Comparison of ENCODE assay signal across 27 cellular contexts in genomic region chr3:45482829-45483228, GRCh38.
"Had no signal": no experiment of that assay in that cellular context is flagged by ENCODE, and none has a peak within 500 bp of the region (broad histone marks: within the 10 kb centered on the region; RNA-seq: fewer than 3 reads in every experiment).

No MANE protein-coding gene starts in this region.

- H2AFZ ChIP-seq: hepatocyte had no signal

- H3K27ac ChIP-seq: colonic mucosa, coronary artery, dorsolateral prefrontal cortex, epithelial cell of prostate, esophagus muscularis mucosa, esophagus squamous epithelium, foreskin keratinocyte, gastrocnemius medialis, gastroesophageal sphincter, heart left ventricle, heart right ventricle, hepatocyte had no signal

- ATAC-seq: effector memory CD8-positive, alpha-beta T cell; esophagus mucosa; foreskin keratinocyte; gastrocnemius medialis; gastroesophageal sphincter; heart left ventricle; heart right ventricle had no signal

- H3K9me3 ChIP-seq: colonic mucosa, gastrocnemius medialis had no signal

- FAIRE-seq: endometrium, endothelial cell of umbilical vein, frontal cortex had no signal

- DNase-seq: colonic mucosa; cortex of kidney; dermis blood vessel endothelial cell; dorsolateral prefrontal cortex; effector CD4-positive, alpha-beta T cell; effector CD8-positive, alpha-beta T cell; effector memory CD4-positive, alpha-beta T cell; effector memory CD8-positive, alpha-beta T cell; endodermal cell; esophagus squamous epithelium; foreskin fibroblast; foreskin keratinocyte; foreskin melanocyte; gastrocnemius medialis; glutamatergic neuron; head of caudate nucleus; heart left ventricle; heart right ventricle had no signal

- H3K4me2 ChIP-seq: hepatocyte had no signal

- H3K27me3 ChIP-seq: colonic mucosa, dorsolateral prefrontal cortex, esophagus muscularis mucosa, esophagus squamous epithelium, foreskin keratinocyte, gastrocnemius medialis, gastroesophageal sphincter, heart left ventricle, heart right ventricle, hepatocyte had no signal

- H3K4me3 ChIP-seq: colonic mucosa, coronary artery, dorsolateral prefrontal cortex, esophagus muscularis mucosa, esophagus squamous epithelium, gastrocnemius medialis, gastroesophageal sphincter, heart left ventricle, heart right ventricle, hepatocyte had no signal

- H3K79me2 ChIP-seq: hepatocyte had no signal

- H3K36me3 ChIP-seq: colonic mucosa had no signal

- H3K4me1 ChIP-seq: colonic mucosa, esophagus muscularis mucosa, gastrocnemius medialis, gastroesophageal sphincter had no signal
